ENCODE assay signal across 19 cellular contexts in the genomic region with DNA sequence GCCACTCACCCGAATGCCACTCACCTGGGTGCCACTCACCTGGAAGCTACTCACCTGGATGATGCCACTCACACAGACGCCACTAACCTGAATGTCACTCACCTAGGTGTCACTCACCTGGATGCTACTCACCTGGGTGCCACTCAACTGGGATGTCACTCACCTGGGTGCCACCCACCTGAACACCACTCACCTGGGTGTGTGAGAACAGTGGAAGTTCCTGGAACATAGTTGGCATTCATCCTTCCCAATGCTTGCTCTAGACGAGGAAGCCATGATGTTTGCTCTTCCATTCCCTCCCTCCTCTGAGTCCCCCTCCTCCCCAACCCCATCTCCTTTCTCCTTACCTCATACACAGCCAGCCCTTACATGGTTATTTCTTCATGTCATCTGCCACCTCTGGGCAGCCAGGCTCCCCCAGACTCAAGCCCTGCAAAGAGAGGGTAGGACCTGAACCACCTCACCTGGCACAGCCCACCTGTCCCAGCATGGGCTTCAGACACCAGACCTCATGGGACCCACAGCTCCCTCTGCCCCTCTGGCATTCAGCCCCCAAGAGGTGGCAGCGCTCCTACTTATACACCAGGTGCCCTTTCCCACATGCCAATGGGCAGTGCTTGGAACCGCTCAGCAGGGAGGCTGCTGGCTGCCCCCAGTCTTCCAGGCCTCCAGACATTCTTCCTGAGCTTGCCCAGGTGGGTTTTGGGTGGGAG.
"Had no signal": no experiment of that assay in that cellular context is flagged by ENCODE, and none has a peak within 500 bp of the region (broad histone marks: within the 10 kb centered on the region; RNA-seq: fewer than 3 reads in every experiment).

No MANE protein-coding gene starts in this region.

- ATAC-seq: activated CD4-positive, alpha-beta T cell treated with anti-CD3 and anti-CD28 coated beads for 36 hours; lower lobe of right lung; WTC11 had no signal

- H3K36me3 Mint-ChIP-seq: WTC11 had no signal

- H3K27ac ChIP-seq: adrenal gland, esophagus squamous epithelium, lower lobe of right lung had no signal

- H3K27ac Mint-ChIP-seq: activated CD4-positive, alpha-beta T cell treated with anti-CD3 and anti-CD28 coated beads for 36 hours; activated T-helper 1 cell treated with anti-CD3 and anti-CD28 coated beads, Interleukin-12 subunit alpha, Interleukin-12 subunit beta, Interleukin-2, Interleukin-4 antibody, amounts not matched to agents 30 ng/mL and 10 ng/mL and 1 ng/mL, durations not matched to agents 14 hours and 24 hours and 36 hours; dendritic cell treated with granulocyte-macrophage colony-stimulating factor and Interleukin-4, amounts not matched to agents 40 ng/mL and 50 ng/mL, for 4 days; nephron; T-helper 2 cell treated with Interferon-gamma antibody and Interleukin-4, amounts not matched to agents 5 μg/mL and 100 μg/mL, for 36 hours; WTC11 had no signal

- H3K9me3 Mint-ChIP-seq: activated T-helper 1 cell treated with anti-CD3 and anti-CD28 coated beads, Interleukin-12 subunit alpha, Interleukin-12 subunit beta, Interleukin-2, Interleukin-4 antibody, amounts not matched to agents 30 ng/mL and 10 ng/mL and 1 ng/mL, durations not matched to agents 14 hours and 24 hours and 36 hours; dendritic cell treated with granulocyte-macrophage colony-stimulating factor and Interleukin-4, amounts not matched to agents 40 ng/mL and 50 ng/mL, for 4 days; nephron; T-helper 2 cell treated with Interferon-gamma antibody and Interleukin-4, amounts not matched to agents 5 μg/mL and 100 μg/mL, for 36 hours; WTC11 had no signal

- H3K36me3 ChIP-seq: adrenal gland, esophagus squamous epithelium, lower lobe of right lung had no signal

- FAIRE-seq: TTC549 had no signal

- H3K4me3 ChIP-seq: adrenal gland, esophagus squamous epithelium, lower lobe of right lung had no signal

- DNase-seq: activated CD4-positive, alpha-beta T cell treated with anti-CD3 and anti-CD28 coated beads for 36 hours; activated CD4-positive, alpha-beta T cell treated with anti-CD3 and anti-CD28 coated beads, Interleukin-2, amount 50 U/mL, for 48 hours; activated gamma-delta T cell treated with Interleukin-2 at 50 U/mL for 16 hours; activated T-cell treated with anti-CD3 and anti-CD28 coated beads for 4 hours; adrenal gland; effector CD8-positive, alpha-beta T cell; esophagus squamous epithelium; hippocampal formation; islet precursor cell; lower lobe of right lung; occipital lobe; retina; stimulated activated naive CD4-positive, alpha-beta T cell had no signal

- H3K4me3 Mint-ChIP-seq: activated CD4-positive, alpha-beta T cell treated with anti-CD3 and anti-CD28 coated beads for 36 hours; activated T-helper 1 cell treated with anti-CD3 and anti-CD28 coated beads, Interleukin-12 subunit alpha, Interleukin-12 subunit beta, Interleukin-2, Interleukin-4 antibody, amounts not matched to agents 30 ng/mL and 10 ng/mL and 1 ng/mL, durations not matched to agents 14 hours and 24 hours and 36 hours; dendritic cell treated with granulocyte-macrophage colony-stimulating factor and Interleukin-4, amounts not matched to agents 40 ng/mL and 50 ng/mL, for 4 days; nephron; T-helper 2 cell treated with Interferon-gamma antibody and Interleukin-4, amounts not matched to agents 5 μg/mL and 100 μg/mL, for 36 hours; WTC11 had no signal

- H3K9me3 ChIP-seq: adrenal gland, esophagus squamous epithelium, lower lobe of right lung had no signal

- H3K4me1 Mint-ChIP-seq: activated CD4-positive, alpha-beta T cell treated with anti-CD3 and anti-CD28 coated beads for 36 hours had no signal
